20 cellular contexts compared by ENCODE assay signal in genomic region chr1:220222939-220223338, GRCh38. TPM values are rescaled to one million over a fixed set of nuclear protein-coding genes. Genes with fewer than 3 reads are reported as not detected.
A peak's percentile ranks its signal among the peaks of the same experiment; 100 is the strongest.
DNase-seq lines count a peak whose midpoint lies in the region; ATAC-seq, FAIRE-seq and TF ChIP-seq lines count a peak whose summit lies in the region.
"Had no signal": no experiment of that assay in that cellular context is flagged by ENCODE, and none has a peak within 500 bp of the region (broad histone marks: within the 10 kb centered on the region; RNA-seq: fewer than 3 reads in every experiment).

No MANE protein-coding gene starts in this region.

- POLR2A ChIA-PET in activated CD4-positive, alpha-beta T cell treated with anti-CD3 and anti-CD28 coated beads, Interleukin-2, amount 10 ng/mL, durations not matched to agents 7 days and 5 days (lab: Charles Lee): no interaction called here

- no peak overlapping the region for H3K4me3 ChIP-seq in endodermal cell (ENCODE audit: low read length)
- no peak overlapping the region for H3K4me3 ChIP-seq in WERI-Rb-1 (ENCODE audit: low read depth, low read length)
- H3K4me3 ChIP-seq: thyroid gland had no signal

- no peak overlapping the region for H3K27ac ChIP-seq in endodermal cell (ENCODE audit: low read depth, low read length)
- no peak overlapping the region for H3K27ac ChIP-seq in WERI-Rb-1
- H3K27ac ChIP-seq: thyroid gland had no signal

- peak; percentile 79 for FAIRE-seq in GM18507 (lab: Jason Lieb, UNC)
- FAIRE-seq: G401.6, HTR-8/SVneo, small intestine had no signal

- DNase-seq in GM18507 (ENCODE audit: extremely low spot score, insufficient read length, low read depth) (no peak), left kidney (ENCODE audit: low read depth, low spot score) (peak; percentile 15), endodermal cell (no peak), WERI-Rb-1 (no peak)
- no peak for DNase-seq in activated CD4-positive, alpha-beta T cell treated with anti-CD3 and anti-CD28 coated beads, Interleukin-2, amount 10 ng/mL, durations not matched to agents 7 days and 5 days
- DNase-seq: activated CD4-positive, alpha-beta T cell treated with anti-CD3 and anti-CD28 coated beads for 1 hour; activated CD8-positive, alpha-beta memory T cell treated with anti-CD3 and anti-CD28 coated beads, Interleukin-2, amount 10 ng/mL, durations not matched to agents 7 days and 5 days; activated gamma-delta T cell treated with Interleukin-2 at 50 U/mL for 16 hours; mesendoderm; NCI-H1417 treated with DMSO at 0.1 percent for 48 hours; NCI-H226; SHP77 treated with DMSO at 0.1 percent for 48 hours; small intestine; thyroid gland had no signal

- H3K27me3 Mint-ChIP-seq in IgD-negative memory B cell (peaks cover 1% of the 10 kb centered on the region), endodermal cell (ENCODE audit: insufficient read depth) (no peaks in the 10 kb centered on the region)
- no peaks in the 10 kb centered on the region for H3K27me3 Mint-ChIP-seq in activated CD4-positive, alpha-beta T cell treated with anti-CD3 and anti-CD28 coated beads, Interleukin-2, amount 10 ng/mL, durations not matched to agents 7 days and 5 days
- H3K27me3 Mint-ChIP-seq: activated CD8-positive, alpha-beta memory T cell treated with anti-CD3 and anti-CD28 coated beads, Interleukin-2, amount 10 ng/mL, durations not matched to agents 7 days and 5 days had no signal

- peaks cover 57 to 80% (median 77%) of the 10 kb centered on the region in 3 donors for H3K4me1 Mint-ChIP-seq in IgD-negative memory B cell
- peaks cover 6% of the 10 kb centered on the region for H3K4me1 Mint-ChIP-seq in endodermal cell
- H3K4me1 Mint-ChIP-seq in activated CD4-positive, alpha-beta T cell treated with anti-CD3 and anti-CD28 coated beads, Interleukin-2, amount 10 ng/mL, durations not matched to agents 7 days and 5 days: no peaks in the 10 kb centered on the region

- no peak overlapping the region for H3K9ac ChIP-seq in endodermal cell (ENCODE audit: extremely low read depth, low read length, poor library complexity, severe bottlenecking)

- H3K9me3 ChIP-seq in endodermal cell (ENCODE audit: control insufficient read depth, low read length) (no peaks in the 10 kb centered on the region), WERI-Rb-1 (ENCODE audit: severe bottlenecking) (no peaks in the 10 kb centered on the region)
- H3K9me3 ChIP-seq: thyroid gland had no signal

- ATAC-seq in GM21717 (IDR thresholded peaks at IDR 0.05; ENCODE audit: unreplicated experiment): peak; percentile 18
- no peak for ATAC-seq in GM19463 (IDR thresholded peaks at IDR 0.05; ENCODE audit: unreplicated experiment)
- ATAC-seq: activated CD8-positive, alpha-beta memory T cell treated with anti-CD3 and anti-CD28 coated beads, Interleukin-2, amount 10 ng/mL, durations not matched to agents 7 days and 5 days had no signal

- H3K36me3 ChIP-seq in endodermal cell (ENCODE audit: control insufficient read depth, insufficient read depth, low read length) (peaks cover 8% of the 10 kb centered on the region), WERI-Rb-1 (no peaks in the 10 kb centered on the region)
- H3K36me3 ChIP-seq: thyroid gland had no signal

- no peaks in the 10 kb centered on the region for H3K27me3 ChIP-seq in endodermal cell (ENCODE audit: control insufficient read depth, insufficient read depth, low read length, poor library complexity, severe bottlenecking)
- no peaks in the 10 kb centered on the region for H3K27me3 ChIP-seq in WERI-Rb-1 (ENCODE audit: insufficient read depth, low read depth, severe bottlenecking)
- H3K27me3 ChIP-seq: thyroid gland had no signal

- H3K27ac Mint-ChIP-seq in IgD-negative memory B cell (peak overlapping the region; percentile 81 to 94 (median 92)), endodermal cell (no peak overlapping the region)
- H3K27ac Mint-ChIP-seq in activated CD4-positive, alpha-beta T cell treated with anti-CD3 and anti-CD28 coated beads, Interleukin-2, amount 10 ng/mL, durations not matched to agents 7 days and 5 days: no peak overlapping the region
- H3K27ac Mint-ChIP-seq: activated CD8-positive, alpha-beta memory T cell treated with anti-CD3 and anti-CD28 coated beads, Interleukin-2, amount 10 ng/mL, durations not matched to agents 7 days and 5 days; nephron had no signal

- WGBS in endodermal cell (ENCODE audit: insufficient coverage in 1 of 2, insufficient read length in 1 of 2), 2 experiments: 80 to 96% methylated on average over 1 to 3 of the region's 3 CpGs

- no peaks in the 10 kb centered on the region for H3K9me3 Mint-ChIP-seq in IgD-negative memory B cell
- H3K9me3 Mint-ChIP-seq in endodermal cell: no peaks in the 10 kb centered on the region
- no peaks in the 10 kb centered on the region for H3K9me3 Mint-ChIP-seq in activated CD4-positive, alpha-beta T cell treated with anti-CD3 and anti-CD28 coated beads, Interleukin-2, amount 10 ng/mL, durations not matched to agents 7 days and 5 days
- H3K9me3 Mint-ChIP-seq: nephron had no signal

- H3K4me3 Mint-ChIP-seq in IgD-negative memory B cell (peak overlapping the region; percentile 48 to 87 (median 70)), endodermal cell (no peak overlapping the region)
- no peak overlapping the region for H3K4me3 Mint-ChIP-seq in activated CD4-positive, alpha-beta T cell treated with anti-CD3 and anti-CD28 coated beads, Interleukin-2, amount 10 ng/mL, durations not matched to agents 7 days and 5 days
- H3K4me3 Mint-ChIP-seq: activated CD8-positive, alpha-beta memory T cell treated with anti-CD3 and anti-CD28 coated beads, Interleukin-2, amount 10 ng/mL, durations not matched to agents 7 days and 5 days; nephron had no signal

- TF ChIP-seq CTCF in endodermal cell (conservative IDR thresholded peaks at IDR 0.05) (no peak), WERI-Rb-1 (IDR thresholded peaks at IDR 0.05; ENCODE audit: low read depth, low read length) (no peak)

- CTCF ChIA-PET in activated CD4-positive, alpha-beta T cell treated with anti-CD3 and anti-CD28 coated beads, Interleukin-2, amount 10 ng/mL, durations not matched to agents 7 days and 5 days (lab: Charles Lee): no interaction called here

- H3K36me3 Mint-ChIP-seq in IgD-negative memory B cell (peaks cover 2% of the 10 kb centered on the region), endodermal cell (ENCODE audit: low read depth) (peaks cover 8% of the 10 kb centered on the region)
- peaks cover 25% of the 10 kb centered on the region for H3K36me3 Mint-ChIP-seq in activated CD4-positive, alpha-beta T cell treated with anti-CD3 and anti-CD28 coated beads, Interleukin-2, amount 10 ng/mL, durations not matched to agents 7 days and 5 days (ENCODE audit: low read depth)

- no peaks in the 10 kb centered on the region for H3K4me1 ChIP-seq in endodermal cell (ENCODE audit: control insufficient read depth, insufficient read depth, low read length)

RNA-seq across cellular contexts. Expression of gene RAB3GAP2, which starts 49.3 kb away (rescaled TPM):
- polyA plus RNA-seq in IgD-negative memory B cell: 25.6 TPM
- 10 to 100 TPM; 39.3 to 50.4 TPM for total RNA-seq in endodermal cell
- polyA plus RNA-seq in endodermal cell (2013, experiment 1 of 2): 21.7 TPM
- polyA plus RNA-seq in endodermal cell (2013, experiment 2 of 2): 21.9 TPM
- 10 to 100 TPM; 49.5 to 55.4 TPM for total RNA-seq in activated CD4-positive, alpha-beta T cell treated with anti-CD3 and anti-CD28 coated beads, Interleukin-2, amount 10 ng/mL, durations not matched to agents 7 days and 5 days

Comparison
In these comparisons a context has a peak if more than half of its experiments do, and no peak if none do; other contexts are left out.
1. H3K27ac Mint-ChIP-seq: peak in IgD-negative memory B cell (3 of 3); none in endodermal cell (single experiment) and activated CD4-positive, alpha-beta T cell treated with anti-CD3 and anti-CD28 coated beads, Interleukin-2, amount 10 ng/mL, durations not matched to agents 7 days and 5 days (single experiment).
2. H3K4me3 Mint-ChIP-seq: peak in IgD-negative memory B cell (4 of 4); none in endodermal cell (single experiment) and activated CD4-positive, alpha-beta T cell treated with anti-CD3 and anti-CD28 coated beads, Interleukin-2, amount 10 ng/mL, durations not matched to agents 7 days and 5 days (single experiment).